ENCODE assay signal across 8 cellular contexts in genomic region chr1:109640285-109640865, GRCh38. TPM values are rescaled to one million over a fixed set of nuclear protein-coding genes. Genes with fewer than 3 reads are reported as not detected.
DNase-seq lines count a peak whose midpoint lies in the region; ATAC-seq lines count a peak whose summit lies in the region.

No MANE protein-coding gene starts in this region.

- CTCF ChIA-PET in CD8-positive, alpha-beta memory T cell (lab: Charles Lee) = interaction anchor here (0.6 to 7.6 kb wide), 37 partner anchors 9 to 465 kb away, joined by 3 to 117 read pairs (median 5); partner anchors contain the start of genes AHCYL1, AMIGO1, AMPD2 and GNAI3

- POLR2A ChIA-PET in CD8-positive, alpha-beta memory T cell (lab: Charles Lee) = interaction anchor here (0.5 to 1.8 kb wide), 5 partner anchors 91 to 213 kb away, joined by 3 to 10 read pairs (median 6); partner anchors contain the start of gene GNAI3

- no peak overlapping the region for H3K4me3 ChIP-seq in CD8-positive, alpha-beta memory T cell (ENCODE audit: low read length)
- no peak overlapping the region for H3K4me3 ChIP-seq in adipocyte (ENCODE audit: low read length)

- H3K9ac ChIP-seq in adipocyte (ENCODE audit: low read length) = no peak overlapping the region

- peak; percentile 70 to 89 (median 82) for DNase-seq in CD8-positive, alpha-beta memory T cell
- peak; percentile 87 for DNase-seq in NAMALWA (ENCODE audit: low spot score)
- DNase-seq in T-helper 17 cell = peak; percentile 73 to 93 (median 75)
- DNase-seq in adipocyte (ENCODE audit: low read depth) = peak; percentile 88
- peak; percentile 72 for DNase-seq in hepatic stellate cell (ENCODE audit: low spot score)
- peak; percentile 23 for DNase-seq in smooth muscle cell of the brain vasculature (ENCODE audit: low read depth, low spot score)

- H3K36me3 Mint-ChIP-seq in CD8-positive, alpha-beta memory T cell = no peaks in the 10 kb centered on the region
- no peaks in the 10 kb centered on the region for H3K36me3 Mint-ChIP-seq in T-helper 17 cell (ENCODE audit: low read depth)

- peak overlapping the region in 2 of 8 donors; percentile 3 to 42 for H3K27ac Mint-ChIP-seq in CD8-positive, alpha-beta memory T cell
- H3K27ac Mint-ChIP-seq in T-helper 17 cell = peak overlapping the region; percentile 82

- H3K27ac ChIP-seq in CD8-positive, alpha-beta memory T cell (ENCODE audit: low read depth, low read length) = no peak overlapping the region

- H3K27me3 Mint-ChIP-seq in CD8-positive, alpha-beta memory T cell = peaks cover 3 to 6% of the 10 kb centered on the region in 2 donors
- no peaks in the 10 kb centered on the region for H3K27me3 Mint-ChIP-seq in T-helper 17 cell

- peaks cover 4 to 12% (median 7%) of the 10 kb centered on the region in 3 donors for H3K4me1 Mint-ChIP-seq in CD8-positive, alpha-beta memory T cell
- peaks cover 17% of the 10 kb centered on the region for H3K4me1 Mint-ChIP-seq in T-helper 17 cell

- H3K9me3 Mint-ChIP-seq in CD8-positive, alpha-beta memory T cell = no peaks in the 10 kb centered on the region

- H3K9me3 ChIP-seq in CD8-positive, alpha-beta memory T cell (ENCODE audit: low read length) = no peaks in the 10 kb centered on the region
- no peaks in the 10 kb centered on the region for H3K9me3 ChIP-seq in T-helper 17 cell (ENCODE audit: control insufficient read depth, low read length, poor library complexity, severe bottlenecking)
- H3K9me3 ChIP-seq in adipocyte (ENCODE audit: control insufficient read depth, low read length) = no peaks in the 10 kb centered on the region

- ATAC-seq in GM21526 (IDR thresholded peaks at IDR 0.05; ENCODE audit: low FRiP score, unreplicated experiment) (peak; percentile 53), T-helper 17 cell (peak; percentile 83), GM19455 (IDR thresholded peaks at IDR 0.05; ENCODE audit: unreplicated experiment) (no peak)

- H3K4me1 ChIP-seq in CD8-positive, alpha-beta memory T cell (ENCODE audit: insufficient read depth, low read length) = peaks cover 4% of the 10 kb centered on the region
- H3K4me1 ChIP-seq in adipocyte (ENCODE audit: control insufficient read depth, insufficient read depth, low read length) = peaks cover 15% of the 10 kb centered on the region

- no peaks in the 10 kb centered on the region for H3K36me3 ChIP-seq in CD8-positive, alpha-beta memory T cell (ENCODE audit: insufficient read depth, low read length)
- no peaks in the 10 kb centered on the region for H3K36me3 ChIP-seq in adipocyte (ENCODE audit: control insufficient read depth, insufficient read depth, low read length, severe bottlenecking)

- H3K4me3 Mint-ChIP-seq in CD8-positive, alpha-beta memory T cell = no peak overlapping the region
- no peak overlapping the region for H3K4me3 Mint-ChIP-seq in T-helper 17 cell

- no peaks in the 10 kb centered on the region for H3K27me3 ChIP-seq in CD8-positive, alpha-beta memory T cell (ENCODE audit: insufficient read depth, low read length, poor library complexity, severe bottlenecking)
- H3K27me3 ChIP-seq in adipocyte (replicated peaks; ENCODE audit: control insufficient read depth, insufficient read depth, low read length) = no peaks in the 10 kb centered on the region

RNA-seq across cellular contexts. Expression of gene GSTM4, which starts 15.5 kb away (rescaled TPM):
- 1 to 10 TPM; 1.6 to 2.7 TPM for total RNA-seq in CD8-positive, alpha-beta memory T cell
- 4.4 TPM for polyA plus RNA-seq in CD8-positive, alpha-beta memory T cell
- 10 to 100 TPM; 17.0 to 18.0 TPM for total RNA-seq in T-helper 17 cell

RNA-seq across cellular contexts. Expression of gene AMPD2, which starts 20.7 kb away (rescaled TPM):
- total RNA-seq in CD8-positive, alpha-beta memory T cell = 10 to 100 TPM; 69.1 to 91.1 TPM
- polyA plus RNA-seq in CD8-positive, alpha-beta memory T cell = 36.0 TPM
- 100 to 1,000 TPM; 471 to 552 TPM for total RNA-seq in T-helper 17 cell

RNA-seq across cellular contexts. Expression of gene GNAT2, which starts 21.0 kb away (rescaled TPM):
- 1 to 10 TPM in 1 of 2 experiments, under 1 TPM in 1; 0.53 to 1.5 TPM for total RNA-seq in CD8-positive, alpha-beta memory T cell
- not detected for polyA plus RNA-seq in CD8-positive, alpha-beta memory T cell
- total RNA-seq in T-helper 17 cell = not detected

RNA-seq across cellular contexts. Expression of gene GSTM2, which starts 27.5 kb away (rescaled TPM):
- total RNA-seq in CD8-positive, alpha-beta memory T cell = 1 to 10 TPM; 2.7 to 3.1 TPM
- polyA plus RNA-seq in CD8-positive, alpha-beta memory T cell = 2.6 TPM
- total RNA-seq in T-helper 17 cell = 100 to 1,000 TPM in 1 of 2 donors, 10 to 100 TPM in 1; 44.0 to 117 TPM

RNA-seq across cellular contexts. Expression of gene GSTM1, which starts 47.2 kb away (rescaled TPM):
- total RNA-seq in CD8-positive, alpha-beta memory T cell = not detected
- polyA plus RNA-seq in CD8-positive, alpha-beta memory T cell = not detected
- 10 to 100 TPM in 1 of 2 donors, not detected in 1; 34.5 TPM for total RNA-seq in T-helper 17 cell

Comparison
In these comparisons a context has a peak if more than half of its experiments do, and no peak if none do; other contexts are left out.
1. DNase-seq: peak in every context shown above with its lines; median percentile 88 in adipocyte; 87 in NAMALWA; 82 in CD8-positive, alpha-beta memory T cell; 75 in T-helper 17 cell; 72 in hepatic stellate cell; 23 in smooth muscle cell of the brain vasculature.
2. RNA of gene GSTM4, which starts 15.5 kb away (total RNA-seq): 17.0 to 18.0 TPM in T-helper 17 cell; 1.6 to 2.7 TPM in CD8-positive, alpha-beta memory T cell; every median in the first group is over 4 times any median in the second.
3. RNA of gene AMPD2, which starts 20.7 kb away (total RNA-seq): 471 to 552 TPM in T-helper 17 cell; 69.1 to 91.1 TPM in CD8-positive, alpha-beta memory T cell; every median in the first group is over 4 times any median in the second.